18 cellular contexts compared by ENCODE assay signal in genomic region chr7:103532955-103533354, GRCh38.
DNase-seq lines count a peak whose midpoint lies in the region; ATAC-seq and TF ChIP-seq lines count a peak whose summit lies in the region.
"Had no signal": no experiment of that assay in that cellular context is flagged by ENCODE, and none has a peak within 500 bp of the region (broad histone marks: within the 10 kb centered on the region; RNA-seq: fewer than 3 reads in every experiment).

No MANE protein-coding gene starts in this region.

- no peak for TF ChIP-seq CTCF in heart left ventricle (IDR thresholded peaks at IDR 0.05)
- no peak for TF ChIP-seq CTCF in left ventricle myocardium inferior (IDR thresholded peaks at IDR 0.05; ENCODE audit: borderline replicate concordance)
- no peak for TF ChIP-seq CTCF in heart right ventricle (IDR thresholded peaks at IDR 0.05)

- no peaks in the 10 kb centered on the region for H3K9me3 Mint-ChIP-seq in activated CD4-positive, alpha-beta T cell treated with anti-CD3 and anti-CD28 coated beads, Interleukin-2, amount 10 ng/mL, durations not matched to agents 7 days and 5 days
- H3K9me3 Mint-ChIP-seq: GM23338 had no signal

- ATAC-seq in heart left ventricle (peak; percentile 88 to 92 (median 90)), heart right ventricle (peak in 7 of 8 donors; percentile 64 to 97 (median 85)), HG02938 (IDR thresholded peaks at IDR 0.05; ENCODE audit: unreplicated experiment) (no peak)
- ATAC-seq: GM12878, GM23338, HCT116, PC-3 had no signal

- no peaks in the 10 kb centered on the region for H3K9me3 ChIP-seq in heart left ventricle
- no peaks in the 10 kb centered on the region for H3K9me3 ChIP-seq in left ventricle myocardium inferior (replicated peaks)
- H3K9me3 ChIP-seq in heart right ventricle = peaks cover 0 to 4% (median 0%) of the 10 kb centered on the region in 11 donors

- intact Hi-C loops in heart left ventricle (cut with DNase I) = loop anchor here in 2 of 10 donors (10.0 kb wide), 2 partner anchors 238 to 632 kb away; partner anchors contain the start of gene PMPCB (in 1 of the 2)
- intact Hi-C loops in left ventricle myocardium inferior (cut with micrococcal nuclease) = no loop called here
- intact Hi-C loops in heart right ventricle (cut with DNase I) = no loop called here

- POLR2A ChIA-PET in activated CD4-positive, alpha-beta T cell treated with anti-CD3 and anti-CD28 coated beads, Interleukin-2, amount 10 ng/mL, durations not matched to agents 7 days and 5 days (lab: Charles Lee) = interaction anchor here (0.7 kb wide), 1 partner anchor 98 kb away, joined by 6 read pairs; no protein-coding TSS in a partner anchor
- POLR2A ChIA-PET in HEK293T (lab: Yijun Ruan, JAX) = no interaction called here

- CTCF ChIA-PET in activated CD4-positive, alpha-beta T cell treated with anti-CD3 and anti-CD28 coated beads, Interleukin-2, amount 10 ng/mL, durations not matched to agents 7 days and 5 days (lab: Charles Lee) = no interaction called here
- CTCF ChIA-PET in HEK293T (lab: Yijun Ruan, JAX) = no interaction called here

- H3K36me3 ChIP-seq in heart left ventricle (no peaks in the 10 kb centered on the region), left ventricle myocardium inferior (no peaks in the 10 kb centered on the region), heart right ventricle (no peaks in the 10 kb centered on the region)

- no peaks in the 10 kb centered on the region for H3K36me3 Mint-ChIP-seq in activated CD4-positive, alpha-beta T cell treated with anti-CD3 and anti-CD28 coated beads, Interleukin-2, amount 10 ng/mL, durations not matched to agents 7 days and 5 days (ENCODE audit: low read depth)

- H3K4me1 ChIP-seq in heart left ventricle = no peaks in the 10 kb centered on the region
- no peaks in the 10 kb centered on the region for H3K4me1 ChIP-seq in left ventricle myocardium inferior
- H3K4me1 ChIP-seq in heart right ventricle = peaks cover 0 to 4% (median 0%) of the 10 kb centered on the region in 9 donors

- WGBS in heart left ventricle, 4 donors = 59 to 65% (median 63%) methylated on average over 5 of the region's 5 CpGs
- 63% methylated on average over 5 of the region's 5 CpGs for WGBS in heart right ventricle, 2 donors

- H3K27ac Mint-ChIP-seq in activated CD4-positive, alpha-beta T cell treated with anti-CD3 and anti-CD28 coated beads, Interleukin-2, amount 10 ng/mL, durations not matched to agents 7 days and 5 days = no peak overlapping the region
- H3K27ac Mint-ChIP-seq: GM23338 had no signal

- H3K4me1 Mint-ChIP-seq in activated CD4-positive, alpha-beta T cell treated with anti-CD3 and anti-CD28 coated beads, Interleukin-2, amount 10 ng/mL, durations not matched to agents 7 days and 5 days = no peaks in the 10 kb centered on the region
- H3K4me1 Mint-ChIP-seq: GM23338 had no signal

- peaks cover 16% of the 10 kb centered on the region for H3K27me3 Mint-ChIP-seq in activated CD4-positive, alpha-beta T cell treated with anti-CD3 and anti-CD28 coated beads, Interleukin-2, amount 10 ng/mL, durations not matched to agents 7 days and 5 days

- H3K27ac ChIP-seq in heart left ventricle = no peak overlapping the region
- H3K27ac ChIP-seq in left ventricle myocardium inferior (replicated peaks) = no peak overlapping the region
- H3K27ac ChIP-seq in heart right ventricle = no peak overlapping the region

- no peak for DNase-seq in heart left ventricle
- DNase-seq in left ventricle myocardium inferior = no peak
- DNase-seq in heart right ventricle = no peak
- DNase-seq in middle frontal gyrus (ENCODE audit: extremely low spot score, low spot score) = peak; percentile 15
- DNase-seq in AG08395 (ENCODE audit: low spot score) = no peak
- no peak for DNase-seq in activated CD4-positive, alpha-beta T cell treated with anti-CD3 and anti-CD28 coated beads, Interleukin-2, amount 10 ng/mL, durations not matched to agents 7 days and 5 days
- DNase-seq in HEK293T (ENCODE audit: extremely low spot score) = no peak
- DNase-seq: DMS79 treated with DMSO at 0.1 percent for 48 hours, KBM-7, NCI-H1436, NCI-H2081, NCI-H510A, NCI-H774, PC-3 had no signal

- no peak overlapping the region for H3K4me3 ChIP-seq in heart left ventricle
- no peak overlapping the region for H3K4me3 ChIP-seq in left ventricle myocardium inferior
- no peak overlapping the region for H3K4me3 ChIP-seq in heart right ventricle
- H3K4me3 ChIP-seq: GM12878, GM23338 had no signal

- H3K27me3 ChIP-seq in heart left ventricle (no peaks in the 10 kb centered on the region), left ventricle myocardium inferior (ENCODE audit: low read depth) (no peaks in the 10 kb centered on the region), heart right ventricle (no peaks in the 10 kb centered on the region)

- no peak overlapping the region for H3K4me3 Mint-ChIP-seq in activated CD4-positive, alpha-beta T cell treated with anti-CD3 and anti-CD28 coated beads, Interleukin-2, amount 10 ng/mL, durations not matched to agents 7 days and 5 days
- H3K4me3 Mint-ChIP-seq: GM23338 had no signal

- TF ChIP-seq POLR2A in heart left ventricle (IDR thresholded peaks at IDR 0.05) = no peak

TF ChIP-seq in HEK293T, 16 proteins besides CTCF, POLR2A, EP300 and RAD21:
- TF ChIP-seq BHLHE40 (IDR thresholded peaks at IDR 0.05; ENCODE audit: borderline replicate concordance) = no peak
- no peak for TF ChIP-seq L3MBTL2 (conservative IDR thresholded peaks at IDR 0.05)
- no peak for TF ChIP-seq FOXK2 (IDR thresholded peaks at IDR 0.05)
- TF ChIP-seq TARDBP (IDR thresholded peaks at IDR 0.05) = no peak
- no peak for TF ChIP-seq NFRKB (IDR thresholded peaks at IDR 0.05)
